In genomic region chr3:37543692-37544091, GRCh38 we compare ENCODE assay signal across 27 cellular contexts.
A peak's percentile ranks its signal among the peaks of the same experiment; 100 is the strongest.
DNase-seq lines count a peak whose midpoint lies in the region; ATAC-seq, FAIRE-seq and TF ChIP-seq lines count a peak whose summit lies in the region.
"Had no signal": no experiment of that assay in that cellular context is flagged by ENCODE, and none has a peak within 500 bp of the region (broad histone marks: within the 10 kb centered on the region; RNA-seq: fewer than 3 reads in every experiment).

No MANE protein-coding gene starts in this region.

- TF ChIP-seq CTCF in 22Rv1 (IDR thresholded peaks at IDR 0.05) (no peak), K562 (IDR thresholded peaks at IDR 0.05 in 2 of 3, conservative IDR thresholded peaks at IDR 0.05 in 1 of 3; ENCODE audit: insufficient read depth in 2 of 3, low read depth in 1 of 3, low read length in 3 of 3) (no peak), mucosa of descending colon (IDR thresholded peaks at IDR 0.05) (no peak)
- TF ChIP-seq CTCF in CD8-positive, alpha-beta T cell (IDR thresholded peaks at IDR 0.05) = no peak

- H3K27me3 ChIP-seq in MG63 (no peaks in the 10 kb centered on the region), K562 (ENCODE audit: control insufficient read depth in 2 of 2, insufficient read depth in 2 of 2, low read length in 2 of 2) (peaks cover 0 to 15% of the 10 kb centered on the region in 2 experiments; a peak in 3 of 5 replicates)
- no peaks in the 10 kb centered on the region for H3K27me3 ChIP-seq in CD8-positive, alpha-beta T cell (ENCODE audit: insufficient read depth, low read length)
- H3K27me3 ChIP-seq: colonic mucosa, left lung, right lobe of liver, tibial nerve had no signal

- peak; percentile 79 for DNase-seq in MG63
- DNase-seq in K562 (ENCODE audit: extremely low read depth in 1 of 4, low spot score in 3 of 4) = no peak
- no peak for DNase-seq in mucosa of descending colon
- no peak for DNase-seq in NCI-H1105 (lab: John Stamatoyannopoulos, UW)
- no peak for DNase-seq in NCI-H187 treated with DMSO at 0.1 percent for 48 hours (lab: John Stamatoyannopoulos, UW)
- no peak for DNase-seq in stimulated activated CD4-positive, alpha-beta T cell treated with anti-CD3 and anti-CD28 coated beads, Interleukin-4, amount 100 ng/mL, for 24 hours
- DNase-seq in CD8-positive, alpha-beta T cell = no peak
- DNase-seq: activated CD4-positive, alpha-beta T cell treated with anti-CD3 and anti-CD28 coated beads for 4 hours; activated naive CD4-positive, alpha-beta T cell treated with anti-CD3 and anti-CD28 coated beads, Interleukin-2, amount 50 U/mL, for 16 hours; amniotic stem cell; CD8-positive, alpha-beta memory T cell; colonic mucosa; effector CD4-positive, alpha-beta T cell; HCEC 1CT; left lung; mesenchymal stem cell; NCI-H1436 treated with DMSO at 0.1 percent for 48 hours; NCI-H524 treated with DMSO at 0.1 percent for 48 hours; right lobe of liver; SHP77; stimulated activated CD4-positive, alpha-beta T cell treated with anti-CD3 and anti-CD28 coated beads, Interleukin-4, amount 100 ng/mL, for 1 hour had no signal

- no peaks in the 10 kb centered on the region for H3K27me3 Mint-ChIP-seq in CD8-positive, alpha-beta T cell (ENCODE audit: low read depth)
- H3K27me3 Mint-ChIP-seq: B cell had no signal

- H3K9me3 Mint-ChIP-seq in CD8-positive, alpha-beta T cell = no peaks in the 10 kb centered on the region
- H3K9me3 Mint-ChIP-seq: activated T-helper 2 cell treated with anti-CD3 and anti-CD28 coated beads, Interferon-gamma antibody, Interleukin-2, Interleukin-4, amounts not matched to agents 10 μg/mL and 5 μg/mL and 100 μg/mL, durations not matched to agents 14 hours and 24 hours and 36 hours; CD8-positive, alpha-beta memory T cell had no signal

- no TSS peak for BruUV-seq in K562 (replicated peaks; lab: Mats Ljungman, UMichigan)

- no peak for TF ChIP-seq RAD21 in K562 (CRISPR knock-in tag; conservative IDR thresholded peaks at IDR 0.05 in 1 of 2, IDR thresholded peaks at IDR 0.05 in 1 of 2)

- CTCF ChIA-PET in K562 (lab: Yijun Ruan, JAX; ENCODE audit: low intra/inter-chr PET ratio) = no interaction called here
- CTCF ChIA-PET in CD8-positive, alpha-beta T cell (lab: Charles Lee) = no interaction called here

- FAIRE-seq in K562 (lab: Jason Lieb, UNC) = no peak
- FAIRE-seq: G401.6, islet of Langerhans had no signal

- no peaks in the 10 kb centered on the region for H3K9me1 ChIP-seq in K562 (ENCODE audit: control insufficient read depth, insufficient read depth, low read length)

- in situ Hi-C loops in K562 (cut with MboI) = no loop called here

- no peak overlapping the region for H3K27ac Mint-ChIP-seq in CD8-positive, alpha-beta T cell
- H3K27ac Mint-ChIP-seq: activated T-helper 2 cell treated with anti-CD3 and anti-CD28 coated beads, Interferon-gamma antibody, Interleukin-2, Interleukin-4, amounts not matched to agents 10 μg/mL and 5 μg/mL and 100 μg/mL, durations not matched to agents 14 hours and 24 hours and 36 hours; B cell; CD8-positive, alpha-beta memory T cell had no signal

- H2AFZ ChIP-seq in K562 (ENCODE audit: low read depth, low read length) = no peak overlapping the region

- ATAC-seq in K562 (peak; percentile 31; the same call in 1 of the 3 replicates), mucosa of descending colon (peak; percentile 15)
- ATAC-seq in CD8-positive, alpha-beta T cell = no peak
- ATAC-seq: right lobe of liver had no signal

- no peaks in the 10 kb centered on the region for H3K79me2 ChIP-seq in K562 (ENCODE audit: control insufficient read depth, insufficient read depth, low read length)

- no peaks in the 10 kb centered on the region for H3K4me1 Mint-ChIP-seq in CD8-positive, alpha-beta T cell (ENCODE audit: low read depth)
- H3K4me1 Mint-ChIP-seq: B cell; CD8-positive, alpha-beta memory T cell had no signal

- H3K9me3 ChIP-seq in MG63 (no peaks in the 10 kb centered on the region), K562 (replicated peaks; ENCODE audit: control insufficient read depth, insufficient read depth, low read depth, low read length) (no peaks in the 10 kb centered on the region), mucosa of descending colon (no peaks in the 10 kb centered on the region)
- no peaks in the 10 kb centered on the region for H3K9me3 ChIP-seq in CD8-positive, alpha-beta T cell (ENCODE audit: low read length)
- H3K9me3 ChIP-seq: colonic mucosa, left lung, right lobe of liver, tibial nerve had no signal

- H3K27ac ChIP-seq in 22Rv1 (peak overlapping the region; percentile 58), K562 (ENCODE audit: extremely low read depth, low read depth, low read length) (no peak overlapping the region)
- no peak overlapping the region for H3K27ac ChIP-seq in CD8-positive, alpha-beta T cell (ENCODE audit: low read depth, low read length)
- H3K27ac ChIP-seq: colonic mucosa, left lung, tibial nerve had no signal

- H3K36me3 ChIP-seq in MG63 (no peaks in the 10 kb centered on the region), K562 (ENCODE audit: control insufficient read depth, insufficient read depth, low read length) (no peaks in the 10 kb centered on the region), mucosa of descending colon (ENCODE audit: low read depth) (no peaks in the 10 kb centered on the region)
- no peaks in the 10 kb centered on the region for H3K36me3 ChIP-seq in CD8-positive, alpha-beta T cell (ENCODE audit: insufficient read depth, low read length)
- H3K36me3 ChIP-seq: colonic mucosa, right lobe of liver had no signal

- H4K20me1 ChIP-seq in K562 (replicated peaks; ENCODE audit: control insufficient read depth, insufficient read depth, low read length) = 0 out of 2 replicates have a peak, but pooled peaks cover 4% of the 10 kb centered on the region

- no peak for TF ChIP-seq POLR2A in K562 (conservative IDR thresholded peaks at IDR 0.05)

- no peak overlapping the region for H3K9ac ChIP-seq in K562 (ENCODE audit: insufficient read depth in 1 of 2, low read depth in 2 of 2, low read length in 2 of 2)

- no peaks in the 10 kb centered on the region for H3K36me3 Mint-ChIP-seq in CD8-positive, alpha-beta T cell
- H3K36me3 Mint-ChIP-seq: CD8-positive, alpha-beta memory T cell had no signal

- no peak for TF ChIP-seq EP300 in K562 (IDR thresholded peaks at IDR 0.05; ENCODE audit: low read length)

- 0% methylated on average over 4 of the region's 4 CpGs for WGBS in K562 (ENCODE audit: insufficient coverage, low coverage, missing lambda C conversion rate)

- H3K4me3 ChIP-seq in MG63 (no peak overlapping the region), K562 (no peak overlapping the region), mucosa of descending colon (no peak overlapping the region)
- H3K4me3 ChIP-seq in CD8-positive, alpha-beta T cell (ENCODE audit: low read depth, low read length) = no peak overlapping the region
- H3K4me3 ChIP-seq: colonic mucosa, left lung, right lobe of liver, tibial nerve had no signal

- H3K4me3 Mint-ChIP-seq in CD8-positive, alpha-beta T cell = no peak overlapping the region
- H3K4me3 Mint-ChIP-seq: B cell; CD8-positive, alpha-beta memory T cell had no signal

- POLR2A ChIA-PET in K562 (lab: Yijun Ruan, JAX) = interaction anchor here (1.7 kb wide), 1 partner anchor 9 kb away, joined by 5 read pairs; no protein-coding TSS in a partner anchor
- POLR2A ChIA-PET in CD8-positive, alpha-beta T cell (lab: Charles Lee) = no interaction called here

- H3K4me2 ChIP-seq in K562 (ENCODE audit: insufficient read depth, low read length) = no peak overlapping the region

- H3K4me1 ChIP-seq in K562 (replicated peaks in 1 of 2; ENCODE audit: control insufficient read depth in 2 of 2, insufficient read depth in 2 of 2, low read length in 2 of 2) (peaks cover 3 to 4% of the 10 kb centered on the region in 2 experiments; a peak in 2 of 5 replicates), mucosa of descending colon (ENCODE audit: low read depth) (peaks cover 3% of the 10 kb centered on the region)
- no peaks in the 10 kb centered on the region for H3K4me1 ChIP-seq in CD8-positive, alpha-beta T cell (ENCODE audit: insufficient read depth, low read length)
- H3K4me1 ChIP-seq: colonic mucosa, left lung, right lobe of liver had no signal

- intact Hi-C loops in K562 (cut with micrococcal nuclease) = no loop called here
- intact Hi-C loops in mucosa of descending colon (cut with DNase I, micrococcal nuclease) = no loop called here
- intact Hi-C loops in CD8-positive, alpha-beta T cell (cut with DNase I, micrococcal nuclease) = no loop called here

TF ChIP-seq in K562, 482 proteins besides CTCF, POLR2A, EP300 and RAD21 (continues in another document):
- TF ChIP-seq SRSF3 (IDR thresholded peaks at IDR 0.05; ENCODE audit: insufficient read depth, low read length) = no peak
- TF ChIP-seq ZNF212 (CRISPR knock-in tag; IDR thresholded peaks at IDR 0.05) = no peak
- TF ChIP-seq ZNF436 (CRISPR knock-in tag; IDR thresholded peaks at IDR 0.05) = no peak
- no peak for TF ChIP-seq KLF1 (tag; IDR thresholded peaks at IDR 0.05)
- TF ChIP-seq TAF9B (IDR thresholded peaks at IDR 0.05; ENCODE audit: partially characterized antibody) = no peak
- no peak for TF ChIP-seq ZNF184 (CRISPR knock-in tag; IDR thresholded peaks at IDR 0.05)
- no peak for TF ChIP-seq ZNF431 (CRISPR knock-in tag; IDR thresholded peaks at IDR 0.05)
- no peak for TF ChIP-seq TFE3 (CRISPR knock-in tag; IDR thresholded peaks at IDR 0.05)
- TF ChIP-seq ZNF174 (CRISPR knock-in tag; IDR thresholded peaks at IDR 0.05) = no peak
- TF ChIP-seq NUFIP1 (IDR thresholded peaks at IDR 0.05; ENCODE audit: partially characterized antibody) = no peak
- TF ChIP-seq TGIF2 (CRISPR knock-in tag; IDR thresholded peaks at IDR 0.05) = no peak
- no peak for TF ChIP-seq ZEB2 (IDR thresholded peaks at IDR 0.05)
- TF ChIP-seq SMARCE1 (IDR thresholded peaks at IDR 0.05) = no peak
- no peak for TF ChIP-seq CEBPB (tag; IDR thresholded peaks at IDR 0.05)
- no peak for TF ChIP-seq NFIC (IDR thresholded peaks at IDR 0.05)
- no peak for TF ChIP-seq RNF2 (IDR thresholded peaks at IDR 0.05)
